12 cellular contexts compared by ENCODE assay signal in genomic region chr22:17117400-17117799, GRCh38. TPM values are rescaled to one million over a fixed set of nuclear protein-coding genes. Genes with fewer than 3 reads are reported as not detected.
DNase-seq lines count a peak whose midpoint lies in the region; ATAC-seq and TF ChIP-seq lines count a peak whose summit lies in the region.
"Had no signal": no experiment of that assay in that cellular context is flagged by ENCODE, and none has a peak within 500 bp of the region (broad histone marks: within the 10 kb centered on the region; RNA-seq: fewer than 3 reads in every experiment).

No MANE protein-coding gene starts in this region.

- POLR2A ChIA-PET in activated CD4-positive, alpha-beta memory T cell treated with anti-CD3 and anti-CD28 coated beads, Interleukin-2, amount 10 ng/mL, durations not matched to agents 7 days and 5 days (lab: Charles Lee), result interaction anchor here (1.0 to 2.1 kb wide), 7 partner anchors 11 to 42 kb away, joined by 3 to 11 read pairs (median 5); partner anchors contain the start of gene HDHD5

- peak overlapping the region in 1 of 4 donors; percentile 39 for H3K27ac ChIP-seq in esophagus squamous epithelium
- H3K27ac ChIP-seq: foreskin keratinocyte had no signal

- no peaks in the 10 kb centered on the region for H3K36me3 Mint-ChIP-seq in stimulated activated naive CD8-positive, alpha-beta T cell treated with anti-CD3 and anti-CD28 coated beads, Interleukin-15, Interleukin-2, amounts not matched to agents 100 ng/mL and 50 ng/mL, for 24 hours (ENCODE audit: low read depth)
- no peaks in the 10 kb centered on the region for H3K36me3 Mint-ChIP-seq in activated CD4-positive, alpha-beta memory T cell treated with anti-CD3 and anti-CD28 coated beads, Interleukin-2, amount 10 ng/mL, durations not matched to agents 7 days and 5 days (ENCODE audit: low read depth)
- H3K36me3 Mint-ChIP-seq in immature natural killer cell, result no peaks in the 10 kb centered on the region

- no peaks in the 10 kb centered on the region for H3K36me3 ChIP-seq in esophagus squamous epithelium
- H3K36me3 ChIP-seq: BE2C, HAP-1 had no signal

- 20 to 80% methylated on average over 1 to 2 of the region's 3 CpGs for WGBS in esophagus squamous epithelium, 2 donors

- H3K4me3 Mint-ChIP-seq in stimulated activated naive CD8-positive, alpha-beta T cell treated with anti-CD3 and anti-CD28 coated beads, Interleukin-15, Interleukin-2, amounts not matched to agents 100 ng/mL and 50 ng/mL, for 24 hours, result peak overlapping the region; percentile 18
- no peak overlapping the region for H3K4me3 Mint-ChIP-seq in activated CD4-positive, alpha-beta memory T cell treated with anti-CD3 and anti-CD28 coated beads, Interleukin-2, amount 10 ng/mL, durations not matched to agents 7 days and 5 days
- H3K4me3 Mint-ChIP-seq in immature natural killer cell, result peak overlapping the region; percentile 66 to 82 (median 78)

- H3K4me3 ChIP-seq in esophagus squamous epithelium, result no peak overlapping the region
- H3K4me3 ChIP-seq: HAP-1 had no signal

- DNase-seq in stimulated activated naive CD8-positive, alpha-beta T cell treated with anti-CD3 and anti-CD28 coated beads, Interleukin-15, Interleukin-2, amounts not matched to agents 100 U/mL and 50 U/mL, for 24 hours, result no peak
- no peak for DNase-seq in activated CD4-positive, alpha-beta memory T cell treated with anti-CD3 and anti-CD28 coated beads, Interleukin-2, amount 10 ng/mL, durations not matched to agents 7 days and 5 days
- DNase-seq in immature natural killer cell (no peak), NCI-H2107 (lab: John Stamatoyannopoulos, UW) (no peak), esophagus squamous epithelium (lab: John Stamatoyannopoulos, UW) (no peak), NCI-H69 (lab: John Stamatoyannopoulos, UW) (no peak), medulla oblongata (ENCODE audit: extremely low spot score) (no peak)
- DNase-seq: BE2C; foreskin keratinocyte; stimulated activated CD4-positive, alpha-beta T cell treated with anti-CD3 and anti-CD28 coated beads, Interleukin-4, amount 100 ng/mL, for 1 hour had no signal

- no peaks in the 10 kb centered on the region for H3K9me3 Mint-ChIP-seq in stimulated activated naive CD8-positive, alpha-beta T cell treated with anti-CD3 and anti-CD28 coated beads, Interleukin-15, Interleukin-2, amounts not matched to agents 100 ng/mL and 50 ng/mL, for 24 hours
- no peaks in the 10 kb centered on the region for H3K9me3 Mint-ChIP-seq in activated CD4-positive, alpha-beta memory T cell treated with anti-CD3 and anti-CD28 coated beads, Interleukin-2, amount 10 ng/mL, durations not matched to agents 7 days and 5 days
- peaks cover 0 to 1% (median 0%) of the 10 kb centered on the region in 6 donors for H3K9me3 Mint-ChIP-seq in immature natural killer cell

- no peak for TF ChIP-seq POLR2A in esophagus squamous epithelium (IDR thresholded peaks at IDR 0.05)

- ATAC-seq in stimulated activated naive CD8-positive, alpha-beta T cell treated with anti-CD3 and anti-CD28 coated beads, Interleukin-15, Interleukin-2, amounts not matched to agents 100 U/mL and 50 U/mL, for 24 hours, result no peak
- ATAC-seq: foreskin keratinocyte had no signal

- no peak for TF ChIP-seq CTCF in esophagus squamous epithelium (IDR thresholded peaks at IDR 0.05)

- H3K27ac Mint-ChIP-seq in stimulated activated naive CD8-positive, alpha-beta T cell treated with anti-CD3 and anti-CD28 coated beads, Interleukin-15, Interleukin-2, amounts not matched to agents 100 ng/mL and 50 ng/mL, for 24 hours, result peak overlapping the region; percentile 27
- H3K27ac Mint-ChIP-seq in activated CD4-positive, alpha-beta memory T cell treated with anti-CD3 and anti-CD28 coated beads, Interleukin-2, amount 10 ng/mL, durations not matched to agents 7 days and 5 days, result peak overlapping the region; percentile 69
- H3K27ac Mint-ChIP-seq in immature natural killer cell, result peak overlapping the region in 3 of 6 donors; percentile 31 to 73 (median 52)

- H3K27me3 ChIP-seq in esophagus squamous epithelium, result peaks cover 0 to 54% (median 7%) of the 10 kb centered on the region in 4 donors
- H3K27me3 ChIP-seq: BE2C had no signal

- peaks cover 54% of the 10 kb centered on the region for H3K4me1 Mint-ChIP-seq in stimulated activated naive CD8-positive, alpha-beta T cell treated with anti-CD3 and anti-CD28 coated beads, Interleukin-15, Interleukin-2, amounts not matched to agents 100 ng/mL and 50 ng/mL, for 24 hours (ENCODE audit: low read depth)
- H3K4me1 Mint-ChIP-seq in activated CD4-positive, alpha-beta memory T cell treated with anti-CD3 and anti-CD28 coated beads, Interleukin-2, amount 10 ng/mL, durations not matched to agents 7 days and 5 days, result peaks cover 40% of the 10 kb centered on the region
- peaks cover 45 to 58% of the 10 kb centered on the region in 2 donors for H3K4me1 Mint-ChIP-seq in immature natural killer cell

- peaks cover 14% of the 10 kb centered on the region for H3K27me3 Mint-ChIP-seq in stimulated activated naive CD8-positive, alpha-beta T cell treated with anti-CD3 and anti-CD28 coated beads, Interleukin-15, Interleukin-2, amounts not matched to agents 100 ng/mL and 50 ng/mL, for 24 hours
- peaks cover 21% of the 10 kb centered on the region for H3K27me3 Mint-ChIP-seq in activated CD4-positive, alpha-beta memory T cell treated with anti-CD3 and anti-CD28 coated beads, Interleukin-2, amount 10 ng/mL, durations not matched to agents 7 days and 5 days
- H3K27me3 Mint-ChIP-seq in immature natural killer cell (ENCODE audit: low read depth in 3 of 3), result peaks cover 7 to 17% (median 16%) of the 10 kb centered on the region in 3 donors

- peaks cover 5 to 44% (median 22%) of the 10 kb centered on the region in 3 donors for H3K4me1 ChIP-seq in esophagus squamous epithelium
- H3K4me1 ChIP-seq: BE2C, foreskin keratinocyte, HAP-1 had no signal

- intact Hi-C loops in esophagus squamous epithelium (cut with DNase I), result no loop called here

- CTCF ChIA-PET in activated CD4-positive, alpha-beta memory T cell treated with anti-CD3 and anti-CD28 coated beads, Interleukin-2, amount 10 ng/mL, durations not matched to agents 7 days and 5 days (lab: Charles Lee), result interaction anchor here (1.3 to 2.5 kb wide), 2 partner anchors 55 kb away, joined by 4 to 12 read pairs; no protein-coding TSS in a partner anchor

- no peaks in the 10 kb centered on the region for H3K9me3 ChIP-seq in esophagus squamous epithelium
- H3K9me3 ChIP-seq: BE2C, HAP-1 had no signal

RNA-seq across cellular contexts. Expression of gene TMEM121B, which starts 3.8 kb away (rescaled TPM):
- total RNA-seq in activated CD4-positive, alpha-beta memory T cell treated with anti-CD3 and anti-CD28 coated beads, Interleukin-2, amount 10 ng/mL, durations not matched to agents 7 days and 5 days, result not detected
- not detected for polyA plus RNA-seq in immature natural killer cell
- under 1 TPM; 0.12 to 0.57 (median 0.20) TPM for total RNA-seq in esophagus squamous epithelium

RNA-seq across cellular contexts. Expression of gene IL17RA, which starts 32.6 kb away (rescaled TPM):
- total RNA-seq in activated CD4-positive, alpha-beta memory T cell treated with anti-CD3 and anti-CD28 coated beads, Interleukin-2, amount 10 ng/mL, durations not matched to agents 7 days and 5 days, result 10 to 100 TPM; 37.8 to 38.7 TPM
- polyA plus RNA-seq in immature natural killer cell, result 10 to 100 TPM; 12.8 to 21.0 (median 14.6) TPM
- 10 to 100 TPM in 1 of 4 donors, 1 to 10 TPM in 3; 8.6 to 14.7 (median 9.1) TPM for total RNA-seq in esophagus squamous epithelium

RNA-seq across cellular contexts. Expression of gene HDHD5, which starts 41.7 kb away (rescaled TPM):
- total RNA-seq in activated CD4-positive, alpha-beta memory T cell treated with anti-CD3 and anti-CD28 coated beads, Interleukin-2, amount 10 ng/mL, durations not matched to agents 7 days and 5 days, result 10 to 100 TPM; 27.1 TPM
- 10 to 100 TPM; 47.0 to 67.7 (median 47.3) TPM for polyA plus RNA-seq in immature natural killer cell
- 10 to 100 TPM; 23.2 to 40.4 (median 36.2) TPM for total RNA-seq in esophagus squamous epithelium
